ENCODE assay signal across 7 cellular contexts in genomic region chr22:43955883-43956286, GRCh38. TPM values are rescaled to one million over a fixed set of nuclear protein-coding genes. Genes with fewer than 3 reads are reported as not detected.
A peak's percentile ranks its signal among the peaks of the same experiment; 100 is the strongest.
DNase-seq lines count a peak whose midpoint lies in the region; ATAC-seq and TF ChIP-seq lines count a peak whose summit lies in the region.

No MANE protein-coding gene starts in this region.

- H3K14ac ChIP-seq in IMR-90 (replicated peaks; ENCODE audit: low read depth, low read length), result peak overlapping the region; percentile 32

- no peak overlapping the region for H2BK15ac ChIP-seq in IMR-90 (ENCODE audit: low read depth, low read length)

- peak overlapping the region; percentile 10; the same call in 1 of the 2 replicates for H2AK5ac ChIP-seq in IMR-90 (ENCODE audit: low read depth, low read length)

- POLR2A ChIA-PET in IMR-90 (lab: Charles Lee; ENCODE audit: unreplicated experiment), result no interaction called here

- peak overlapping the region; percentile 85 for H3K27ac ChIP-seq in IMR-90 (ENCODE audit: insufficient read depth, low read length)
- peak overlapping the region in 2 of 3 donors; percentile 55 to 65 for H3K27ac ChIP-seq in thyroid gland

- H3K4me1 ChIP-seq in IMR-90 (ENCODE audit: control insufficient read depth, insufficient read depth, low read length) (peaks cover 7% of the 10 kb centered on the region), thyroid gland (peaks cover 10 to 26% of the 10 kb centered on the region in 2 donors)

- H3K27me3 Mint-ChIP-seq in activated naive CD8-positive, alpha-beta T cell treated with anti-CD3 and anti-CD28 coated beads, Interleukin-2, amount 50 U/mL, for 24 hours, result no peaks in the 10 kb centered on the region

- peak overlapping the region; percentile 92 for H2AFZ ChIP-seq in IMR-90 (replicated peaks; ENCODE audit: low read length, poor library complexity)

- H3K9me3 Mint-ChIP-seq in activated naive CD8-positive, alpha-beta T cell treated with anti-CD3 and anti-CD28 coated beads, Interleukin-2, amount 50 U/mL, for 24 hours, result no peaks in the 10 kb centered on the region

- H3K27ac Mint-ChIP-seq in activated naive CD8-positive, alpha-beta T cell treated with anti-CD3 and anti-CD28 coated beads, Interleukin-2, amount 50 U/mL, for 24 hours, result peak overlapping the region; percentile 82

- H3K4me2 ChIP-seq in IMR-90 (ENCODE audit: low read depth, low read length), result peak overlapping the region; percentile 90

- peak overlapping the region; percentile 94 for H3K4me3 Mint-ChIP-seq in activated naive CD8-positive, alpha-beta T cell treated with anti-CD3 and anti-CD28 coated beads, Interleukin-2, amount 50 U/mL, for 24 hours

- H4K20me1 ChIP-seq in IMR-90 (ENCODE audit: insufficient read depth, low read length), result no peaks in the 10 kb centered on the region; the same call in 1 of the 2 replicates

- BruUV-seq in IMR-90 (replicated peaks; lab: Mats Ljungman, UMichigan), result no TSS peak

- no peaks in the 10 kb centered on the region for H3K9me3 ChIP-seq in IMR-90 (ENCODE audit: control insufficient read depth, insufficient read depth, low read length)
- H3K9me3 ChIP-seq in thyroid gland, result no peaks in the 10 kb centered on the region

- WGBS in IMR-90 (ENCODE audit: extremely low coverage in 2 of 2, insufficient read length in 1 of 2), 2 experiments, result no CpG with 5 or more reads among the region's 8 CpGs
- WGBS in thyroid gland, 2 donors, result 4 to 7% methylated on average over 8 of the region's 8 CpGs

- peak overlapping the region; percentile 73 for H2BK5ac ChIP-seq in IMR-90 (ENCODE audit: low read depth, low read length, poor library complexity, severe bottlenecking)

- in situ Hi-C loops in IMR-90 (cut with MboI; ENCODE audit: low sequenced_read_pairs), result no loop called here

- H2BK120ac ChIP-seq in IMR-90 (ENCODE audit: low read depth, low read length), result no peak overlapping the region

- H3K4ac ChIP-seq in IMR-90 (ENCODE audit: low read depth, low read length), result peak overlapping the region; percentile 22

- H3K23ac ChIP-seq in IMR-90 (ENCODE audit: low read depth, low read length), result peak overlapping the region; percentile 19

- peak overlapping the region; percentile 42; the same call in 1 of the 2 replicates for H3K56ac ChIP-seq in IMR-90 (ENCODE audit: extremely low read depth, insufficient read depth, low read length)

- dilution Hi-C loops in IMR-90 (cut with HindIII; ENCODE audit: low sequenced_read_pairs, unreplicated experiment), result no loop called here

- H3K36me3 ChIP-seq in IMR-90 (ENCODE audit: control insufficient read depth, insufficient read depth, low read length), result no peaks in the 10 kb centered on the region; the same call in 1 of the 2 replicates
- no peaks in the 10 kb centered on the region for H3K36me3 ChIP-seq in kidney epithelial cell (ENCODE audit: control insufficient read depth, insufficient read depth, low read length)
- no peaks in the 10 kb centered on the region for H3K36me3 ChIP-seq in thyroid gland

- H3K4me3 ChIP-seq in IMR-90 (ENCODE audit: insufficient read depth, low read depth, low read length), result peak overlapping the region; percentile 93
- peak overlapping the region; percentile 99 for H3K4me3 ChIP-seq in kidney epithelial cell (ENCODE audit: low read depth, low read length)
- H3K4me3 ChIP-seq in thyroid gland (replicated peaks in 1 of 3), result peak overlapping the region; percentile 51 to 90 (median 82)

- peak overlapping the region; percentile 76 for H2AK9ac ChIP-seq in IMR-90 (replicated peaks; ENCODE audit: low read depth, low read length, poor library complexity)

- H4K91ac ChIP-seq in IMR-90 (ENCODE audit: insufficient read depth, low read depth, low read length), result 0 out of 2 replicates have a peak overlapping the region, but pooled peaks have one; percentile 1

- ATAC-seq in GM18861 (IDR thresholded peaks at IDR 0.05; ENCODE audit: unreplicated experiment) (peak; percentile 17), IMR-90 (ENCODE audit: low read depth) (no peak; the same call in 1 of the 2 replicates), HG02571 (IDR thresholded peaks at IDR 0.05; ENCODE audit: unreplicated experiment) (no peak)
- no peak for ATAC-seq in activated naive CD8-positive, alpha-beta T cell treated with anti-CD3 and anti-CD28 coated beads, Interleukin-2, amount 50 U/mL, for 24 hours

- H2BK20ac ChIP-seq in IMR-90 (ENCODE audit: low read depth, low read length), result no peak overlapping the region

- TF ChIP-seq POLR2A in IMR-90 (IDR thresholded peaks at IDR 0.05; ENCODE audit: low read depth, low read length), result no peak
- TF ChIP-seq POLR2A in thyroid gland (IDR thresholded peaks at IDR 0.05), result no peak

- peaks cover 32 to 56% of the 10 kb centered on the region in 2 experiments for H3K79me1 ChIP-seq in IMR-90 (ENCODE audit: low read depth in 1 of 2, low read length in 2 of 2)

- H3K27me3 ChIP-seq in IMR-90 (ENCODE audit: control insufficient read depth, insufficient read depth, low read length) (no peaks in the 10 kb centered on the region), kidney epithelial cell (ENCODE audit: control insufficient read depth, insufficient read depth, low read length) (no peaks in the 10 kb centered on the region), thyroid gland (no peaks in the 10 kb centered on the region)

- no peak for TF ChIP-seq RAD21 in IMR-90 (IDR thresholded peaks at IDR 0.05; ENCODE audit: low read length)

- CTCF ChIA-PET in IMR-90 (lab: Yijun Ruan, JAX), result interaction anchor here (1.8 kb wide), 1 partner anchor 10 kb away, joined by 7 read pairs; no protein-coding TSS in a partner anchor

- peak overlapping the region; percentile 88 for H3K9ac ChIP-seq in IMR-90 (ENCODE audit: low read depth, low read length)

- H3K36me3 Mint-ChIP-seq in activated naive CD8-positive, alpha-beta T cell treated with anti-CD3 and anti-CD28 coated beads, Interleukin-2, amount 50 U/mL, for 24 hours (ENCODE audit: low read depth), result peaks cover 2% of the 10 kb centered on the region

- peak overlapping the region; percentile 8; the same call in 1 of the 2 replicates for H3K18ac ChIP-seq in IMR-90 (ENCODE audit: low read depth, low read length)

- H4K5ac ChIP-seq in IMR-90 (ENCODE audit: low read depth, low read length), result peak overlapping the region; percentile 71

- H4K8ac ChIP-seq in IMR-90 (ENCODE audit: low read depth in 2 of 2, low read length in 2 of 2), result peak overlapping the region; percentile 28 to 85; a peak in 3 of 4 replicates

- H3K9me1 ChIP-seq in IMR-90 (ENCODE audit: insufficient read depth, low read length), result peaks cover 4% of the 10 kb centered on the region; the same call in 1 of the 2 replicates

- TF ChIP-seq CTCF in IMR-90 (conservative IDR thresholded peaks at IDR 0.05; ENCODE audit: low read depth, low read length) (no peak), kidney epithelial cell (IDR thresholded peaks at IDR 0.05; ENCODE audit: insufficient read depth, low read length, poor library complexity, severe bottlenecking) (no peak), thyroid gland (IDR thresholded peaks at IDR 0.05) (no peak)

- no peak for DNase-seq in IMR-90
- DNase-seq in activated naive CD8-positive, alpha-beta T cell treated with anti-CD3 and anti-CD28 coated beads, Interleukin-2, amount 50 U/mL, for 24 hours, result no peak
- no peak for DNase-seq in kidney epithelial cell (ENCODE audit: low read depth)
- DNase-seq in thyroid gland, result no peak
- DNase-seq in stimulated activated CD4-positive, alpha-beta T cell treated with anti-CD3 and anti-CD28 coated beads, Interleukin-2, amount 100 ng/mL, for 48 hours, result no peak

- intact Hi-C loops in IMR-90 (cut with micrococcal nuclease), result no loop called here
- intact Hi-C loops in thyroid gland (cut with DNase I), result no loop called here

- peaks cover 33% of the 10 kb centered on the region for H3K4me1 Mint-ChIP-seq in activated naive CD8-positive, alpha-beta T cell treated with anti-CD3 and anti-CD28 coated beads, Interleukin-2, amount 50 U/mL, for 24 hours

TF ChIP-seq in IMR-90, 13 proteins besides CTCF, POLR2A, EP300 and RAD21 (continues in another document):
- TF ChIP-seq BHLHE40 (IDR thresholded peaks at IDR 0.05; ENCODE audit: low read depth, low read length), result no peak
- no peak for TF ChIP-seq USF2 (IDR thresholded peaks at IDR 0.05; ENCODE audit: low read depth, low read length)
- TF ChIP-seq RFX5 (IDR thresholded peaks at IDR 0.05; ENCODE audit: low read depth, low read length), result no peak
- no peak for TF ChIP-seq FOS (IDR thresholded peaks at IDR 0.05; ENCODE audit: low read depth, low read length)
- no peak for TF ChIP-seq SMC3 (IDR thresholded peaks at IDR 0.05; ENCODE audit: low read depth, low read length)
- no peak for TF ChIP-seq ELK1 (IDR thresholded peaks at IDR 0.05; ENCODE audit: borderline replicate concordance, low read depth, low read length)
- no peak for TF ChIP-seq CEBPB (IDR thresholded peaks at IDR 0.05; ENCODE audit: low read depth, low read length)
- no peak for TF ChIP-seq MAZ (IDR thresholded peaks at IDR 0.05; ENCODE audit: borderline replicate concordance, low read depth, low read length)

RNA-seq across cellular contexts. Expression of gene SAMM50, which starts 0.6 kb away (rescaled TPM):
- 43.7 and 60.0 TPM in 2 replicates for total RNA-seq in IMR-90 (2012; rRNA removed)
- 37.4 and 40.6 TPM in 2 replicates for polyA plus RNA-seq in IMR-90 (2012; rRNA removed)
- polyA plus RNA-seq in IMR-90 (2012; cell fraction: cytosol; rRNA removed), result 23.4 and 23.6 TPM in 2 replicates
- polyA plus RNA-seq in IMR-90 (2012; cell fraction: nucleus; rRNA removed; ENCODE audit: low replicate concordance), result 14.2 and 34.8 TPM in 2 replicates
- total RNA-seq in kidney epithelial cell, result 36.6 and 41.4 TPM in 2 replicates
- 10 to 100 TPM; 31.9 to 38.3 (median 32.1) TPM for total RNA-seq in thyroid gland

RNA-seq across cellular contexts. Expression of gene PNPLA3, which starts 32.3 kb away (rescaled TPM):
- total RNA-seq in IMR-90 (2012; rRNA removed) (3.3 and 3.6 TPM in 2 replicates), kidney epithelial cell (5.2 and 6.9 TPM in 2 replicates), thyroid gland (under 1 TPM in 2 of 4 donors, not detected in 2; 0.11 to 0.13 TPM)
- 7.5 and 8.4 TPM in 2 replicates for polyA plus RNA-seq in IMR-90 (2012; rRNA removed)
- polyA plus RNA-seq in IMR-90 (2012; cell fraction: cytosol; rRNA removed), result 3.1 and 4.0 TPM in 2 replicates
- polyA plus RNA-seq in IMR-90 (2012; cell fraction: nucleus; rRNA removed; ENCODE audit: low replicate concordance), result 25.4 and 30.2 TPM in 2 replicates
